Comparison of ENCODE assay signal across 19 cellular contexts in genomic region chr10:102819054-102819453, GRCh38. TPM values are rescaled to one million over a fixed set of nuclear protein-coding genes. Genes with fewer than 3 reads are reported as not detected.
A peak's percentile ranks its signal among the peaks of the same experiment; 100 is the strongest.
DNase-seq lines count a peak whose midpoint lies in the region; ATAC-seq, FAIRE-seq and TF ChIP-seq lines count a peak whose summit lies in the region.
"Had no signal": no experiment of that assay in that cellular context is flagged by ENCODE, and none has a peak within 500 bp of the region (broad histone marks: within the 10 kb centered on the region; RNA-seq: fewer than 3 reads in every experiment).

No MANE protein-coding gene starts in this region.

- peak overlapping the region; percentile 11 for H3K27ac Mint-ChIP-seq in stimulated activated naive CD8-positive, alpha-beta T cell treated with anti-CD3 and anti-CD28 coated beads, Interleukin-15, Interleukin-2, amounts not matched to agents 100 ng/mL and 50 ng/mL, for 24 hours
- H3K27ac Mint-ChIP-seq in stimulated activated naive CD8-positive, alpha-beta T cell treated with anti-CD3 and anti-CD28 coated beads, Interleukin-15, amount 100 ng/mL, for 72 hours: no peak overlapping the region
- H3K27ac Mint-ChIP-seq: brain had no signal

- FAIRE-seq in HTR-8/SVneo (lab: Jason Lieb, UNC): no peak

- DNase-seq in stimulated activated naive CD8-positive, alpha-beta T cell treated with anti-CD3 and anti-CD28 coated beads, Interleukin-15, amount 100 ng/mL, for 72 hours: no peak
- DNase-seq in esophagus muscularis mucosa (ENCODE audit: extremely low spot score) (no peak), pons (ENCODE audit: low spot score) (peak; percentile 41), HTR-8/SVneo (ENCODE audit: insufficient read length, low spot score) (no peak), NCI-H345 (lab: John Stamatoyannopoulos, UW) (no peak), NCI-H526 treated with DMSO at 0.1 percent for 48 hours (lab: John Stamatoyannopoulos, UW) (no peak), DMS53 treated with DMSO at 0.1 percent for 48 hours (lab: John Stamatoyannopoulos, UW; ENCODE audit: unreplicated experiment) (no peak)
- DNase-seq: DMS53, NCI-H1417, NCI-H524 treated with DMSO at 0.1 percent for 48 hours, retina had no signal

- no peaks in the 10 kb centered on the region for H3K27me3 ChIP-seq in esophagus muscularis mucosa

- H3K9me3 Mint-ChIP-seq in stimulated activated naive CD8-positive, alpha-beta T cell treated with anti-CD3 and anti-CD28 coated beads, Interleukin-15, Interleukin-2, amounts not matched to agents 100 ng/mL and 50 ng/mL, for 24 hours: no peaks in the 10 kb centered on the region
- no peaks in the 10 kb centered on the region for H3K9me3 Mint-ChIP-seq in stimulated activated naive CD8-positive, alpha-beta T cell treated with anti-CD3 and anti-CD28 coated beads, Interleukin-15, amount 100 ng/mL, for 72 hours
- H3K9me3 Mint-ChIP-seq: activated T-helper 17 cell treated with anti-CD3 and anti-CD28 coated beads, Interleukin-2, amount 50 U/mL, for 72 hours; brain had no signal

- H3K4me1 ChIP-seq in esophagus muscularis mucosa: peaks cover 33 to 39% (median 35%) of the 10 kb centered on the region in 4 donors

- no peak for TF ChIP-seq POLR2A in esophagus muscularis mucosa (IDR thresholded peaks at IDR 0.05; ENCODE audit: low read depth)

- H3K9me3 ChIP-seq in esophagus muscularis mucosa: no peaks in the 10 kb centered on the region

- H3K27me3 Mint-ChIP-seq in stimulated activated naive CD8-positive, alpha-beta T cell treated with anti-CD3 and anti-CD28 coated beads, Interleukin-15, Interleukin-2, amounts not matched to agents 100 ng/mL and 50 ng/mL, for 24 hours: no peaks in the 10 kb centered on the region
- no peaks in the 10 kb centered on the region for H3K27me3 Mint-ChIP-seq in stimulated activated naive CD8-positive, alpha-beta T cell treated with anti-CD3 and anti-CD28 coated beads, Interleukin-15, amount 100 ng/mL, for 72 hours
- H3K27me3 Mint-ChIP-seq: activated T-helper 17 cell treated with anti-CD3 and anti-CD28 coated beads, Interleukin-2, amount 50 U/mL, for 72 hours; brain had no signal

- no peak overlapping the region for H3K4me3 ChIP-seq in esophagus muscularis mucosa

- no peak for TF ChIP-seq EP300 in esophagus muscularis mucosa (IDR thresholded peaks at IDR 0.05)

- intact Hi-C loops in esophagus muscularis mucosa (cut with DNase I): loop anchor here (5.0 kb wide), 1 partner anchor 77 kb away; the partner anchor contains the start of gene WBP1L

- ATAC-seq in stimulated activated naive CD8-positive, alpha-beta T cell treated with anti-CD3 and anti-CD28 coated beads, Interleukin-15, amount 100 ng/mL, for 72 hours: no peak
- ATAC-seq: activated T-helper 17 cell treated with anti-CD3 and anti-CD28 coated beads, Interleukin-2, amount 50 U/mL, for 72 hours had no signal

- H3K4me3 Mint-ChIP-seq in stimulated activated naive CD8-positive, alpha-beta T cell treated with anti-CD3 and anti-CD28 coated beads, Interleukin-15, Interleukin-2, amounts not matched to agents 100 ng/mL and 50 ng/mL, for 24 hours: no peak overlapping the region
- H3K4me3 Mint-ChIP-seq in stimulated activated naive CD8-positive, alpha-beta T cell treated with anti-CD3 and anti-CD28 coated beads, Interleukin-15, amount 100 ng/mL, for 72 hours: no peak overlapping the region
- H3K4me3 Mint-ChIP-seq: activated T-helper 17 cell treated with anti-CD3 and anti-CD28 coated beads, Interleukin-2, amount 50 U/mL, for 72 hours; brain had no signal

- H3K4me1 Mint-ChIP-seq in stimulated activated naive CD8-positive, alpha-beta T cell treated with anti-CD3 and anti-CD28 coated beads, Interleukin-15, Interleukin-2, amounts not matched to agents 100 ng/mL and 50 ng/mL, for 24 hours (ENCODE audit: low read depth): peaks cover 5% of the 10 kb centered on the region
- no peaks in the 10 kb centered on the region for H3K4me1 Mint-ChIP-seq in stimulated activated naive CD8-positive, alpha-beta T cell treated with anti-CD3 and anti-CD28 coated beads, Interleukin-15, amount 100 ng/mL, for 72 hours
- H3K4me1 Mint-ChIP-seq: activated T-helper 17 cell treated with anti-CD3 and anti-CD28 coated beads, Interleukin-2, amount 50 U/mL, for 72 hours had no signal

- 68% methylated on average over 4 of the region's 6 CpGs for WGBS in esophagus muscularis mucosa

- H3K36me3 ChIP-seq in esophagus muscularis mucosa: peaks cover 2 to 18% (median 10%) of the 10 kb centered on the region in 4 donors

- no peaks in the 10 kb centered on the region for H3K36me3 Mint-ChIP-seq in stimulated activated naive CD8-positive, alpha-beta T cell treated with anti-CD3 and anti-CD28 coated beads, Interleukin-15, Interleukin-2, amounts not matched to agents 100 ng/mL and 50 ng/mL, for 24 hours (ENCODE audit: low read depth)

- peak overlapping the region; percentile 83 to 94 (median 89) for H3K27ac ChIP-seq in esophagus muscularis mucosa (replicated peaks in 1 of 4)

- no peak for TF ChIP-seq CTCF in esophagus muscularis mucosa (IDR thresholded peaks at IDR 0.05)

RNA-seq across cellular contexts. Expression of gene CYP17A1, which starts 18.2 kb away (rescaled TPM):
- total RNA-seq in esophagus muscularis mucosa: not detected
- total RNA-seq: activated T-helper 17 cell treated with anti-CD3 and anti-CD28 coated beads, Interleukin-2, amount 50 U/mL, for 72 hours; epithelial cell of proximal tubule; HT-29; mononuclear cell; SK-MEL-5; urinary bladder had no signal

RNA-seq across cellular contexts. Expression of gene BORCS7, which starts 35.0 kb away (rescaled TPM):
- 10 to 100 TPM; 23.1 to 57.3 (median 36.1) TPM for total RNA-seq in esophagus muscularis mucosa

RNA-seq across cellular contexts. Expression of gene AS3MT, which starts 50.2 kb away (rescaled TPM):
- total RNA-seq in esophagus muscularis mucosa: 1 to 10 TPM; 5.1 to 9.3 (median 6.8) TPM
- total RNA-seq: HT-29 had no signal
